Comparison of ENCODE assay signal across 13 cellular contexts in genomic region chr5:113234546-113234945, GRCh38.
DNase-seq lines count a peak whose midpoint lies in the region; ATAC-seq and TF ChIP-seq lines count a peak whose summit lies in the region.
"Had no signal": no experiment of that assay in that cellular context is flagged by ENCODE, and none has a peak within 500 bp of the region (broad histone marks: within the 10 kb centered on the region; RNA-seq: fewer than 3 reads in every experiment).

No MANE protein-coding gene starts in this region.

- no peak for ATAC-seq in Right ventricle myocardium inferior

- no peak for DNase-seq in left ventricle myocardium inferior
- DNase-seq in Right ventricle myocardium inferior (ENCODE audit: missing footprints), result no peak
- DNase-seq in WERI-Rb-1, result no peak
- DNase-seq in mesothelial cell of epicardium (ENCODE audit: low spot score in 2 of 2, unreplicated experiment in 2 of 2), result no peak
- no peak for DNase-seq in DMS 273 treated with DMSO at 0.1 percent for 48 hours (lab: John Stamatoyannopoulos, UW)
- no peak for DNase-seq in GDM1 (lab: John Stamatoyannopoulos, UW)
- DNase-seq in NCI-H345 (lab: John Stamatoyannopoulos, UW), result no peak
- DNase-seq: C1 segment of cervical spinal cord; CD4-positive, alpha-beta T cell; DMS53; HFFc6 had no signal

- TF ChIP-seq CTCF in left ventricle myocardium inferior (IDR thresholded peaks at IDR 0.05; ENCODE audit: borderline replicate concordance), result no peak
- TF ChIP-seq CTCF in WERI-Rb-1 (IDR thresholded peaks at IDR 0.05; ENCODE audit: low read depth, low read length), result no peak
- no peak for TF ChIP-seq CTCF in mesothelial cell of epicardium (IDR thresholded peaks at IDR 0.05; ENCODE audit: unreplicated experiment)

- no peaks in the 10 kb centered on the region for H3K27me3 ChIP-seq in left ventricle myocardium inferior (ENCODE audit: low read depth)
- H3K27me3 ChIP-seq in WERI-Rb-1 (ENCODE audit: insufficient read depth, low read depth, severe bottlenecking), result no peaks in the 10 kb centered on the region

- H3K36me3 Mint-ChIP-seq in mesothelial cell of epicardium, result no peaks in the 10 kb centered on the region

- H3K27ac Mint-ChIP-seq in mesothelial cell of epicardium, result peak overlapping the region; percentile 73
- H3K27ac Mint-ChIP-seq: B cell; CD4-positive, alpha-beta T cell; HFFc6 had no signal

- H3K9me3 Mint-ChIP-seq in mesothelial cell of epicardium, result no peaks in the 10 kb centered on the region
- H3K9me3 Mint-ChIP-seq: CD4-positive, alpha-beta T cell; HFFc6 had no signal

- no peaks in the 10 kb centered on the region for H3K27me3 Mint-ChIP-seq in mesothelial cell of epicardium (ENCODE audit: low read depth)

- H3K4me1 ChIP-seq in left ventricle myocardium inferior, result peaks cover 92% of the 10 kb centered on the region

- intact Hi-C loops in left ventricle myocardium inferior (cut with micrococcal nuclease) (no loop called here), Right ventricle myocardium inferior (cut with DNase I) (no loop called here)

- no peak overlapping the region for H3K4me3 Mint-ChIP-seq in mesothelial cell of epicardium
- H3K4me3 Mint-ChIP-seq: B cell; CD4-positive, alpha-beta T cell; HFFc6 had no signal

- H3K9me3 ChIP-seq in left ventricle myocardium inferior (replicated peaks) (no peaks in the 10 kb centered on the region), WERI-Rb-1 (ENCODE audit: severe bottlenecking) (no peaks in the 10 kb centered on the region)
- H3K9me3 ChIP-seq: HAP-1 had no signal

- no peak overlapping the region for H3K4me3 ChIP-seq in left ventricle myocardium inferior
- 0 out of 2 replicates have a peak overlapping the region, but pooled peaks have one; percentile 3 for H3K4me3 ChIP-seq in WERI-Rb-1 (ENCODE audit: low read depth, low read length)
- H3K4me3 ChIP-seq: HAP-1 had no signal

- no peaks in the 10 kb centered on the region for H3K36me3 ChIP-seq in left ventricle myocardium inferior
- peaks cover 34% of the 10 kb centered on the region for H3K36me3 ChIP-seq in WERI-Rb-1
- H3K36me3 ChIP-seq: HAP-1 had no signal

- peaks cover 86% of the 10 kb centered on the region for H3K4me1 Mint-ChIP-seq in mesothelial cell of epicardium
- H3K4me1 Mint-ChIP-seq: B cell had no signal

- peak overlapping the region; percentile 70 for H3K27ac ChIP-seq in left ventricle myocardium inferior (replicated peaks)
- H3K27ac ChIP-seq in WERI-Rb-1, result peak overlapping the region; percentile 96
